In the genomic region with DNA sequence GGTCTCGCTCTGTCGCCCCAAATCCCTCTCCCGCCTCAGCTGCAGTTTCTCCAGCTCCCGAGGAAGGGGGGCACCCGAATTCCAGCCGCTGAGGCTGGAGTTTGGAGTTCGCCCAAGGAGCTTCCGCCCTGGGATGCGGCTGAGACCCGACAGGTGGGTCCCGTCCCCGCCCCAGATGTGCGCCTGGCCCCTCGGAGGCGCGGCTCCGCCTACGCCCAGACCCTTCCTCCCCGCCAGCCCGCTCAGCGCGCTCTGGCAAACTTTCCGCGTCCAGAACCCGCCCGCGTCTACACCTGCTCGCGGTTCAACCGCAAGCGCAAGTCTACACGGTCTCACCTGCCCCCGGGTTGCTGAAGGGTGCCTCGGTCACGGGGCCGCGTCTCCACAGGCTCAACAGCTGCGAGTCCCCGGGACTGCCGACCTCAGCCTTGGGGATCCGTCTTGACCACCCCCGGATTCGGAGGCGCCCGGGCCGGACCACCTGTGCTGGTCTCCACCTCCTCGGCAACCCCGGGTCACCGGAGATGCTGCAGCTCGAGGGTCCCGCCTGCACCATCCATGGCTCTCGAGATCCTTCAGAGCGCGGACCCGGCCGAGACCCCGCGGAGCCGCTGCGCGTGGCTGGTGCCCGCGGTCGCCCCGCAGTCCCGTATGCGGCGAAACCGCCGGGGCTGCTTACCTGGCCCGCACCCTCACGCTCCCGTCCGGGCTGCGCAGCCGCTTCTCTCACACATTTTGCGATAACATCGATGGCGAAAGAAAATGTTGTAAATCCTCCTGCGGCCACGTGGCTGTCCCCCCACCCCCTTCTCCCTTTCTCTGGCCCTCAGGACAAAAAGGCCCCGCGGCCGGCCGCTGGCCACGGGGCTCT, we compare ENCODE assay signal across 8 cellular contexts.
DNase-seq lines count a peak whose midpoint lies in the region; ATAC-seq and TF ChIP-seq lines count a peak whose summit lies in the region.

No MANE protein-coding gene starts in this region.

- no peaks in the 10 kb centered on the region for H3K36me3 Mint-ChIP-seq in activated T-cell treated with anti-CD3 and anti-CD28 coated beads, Interleukin-2, amount 50 U/mL, for 24 hours (ENCODE audit: low read depth)
- no peaks in the 10 kb centered on the region for H3K36me3 Mint-ChIP-seq in glutamatergic neuron (ENCODE audit: unreplicated experiment)

- peaks cover 32% of the 10 kb centered on the region for H3K27me3 Mint-ChIP-seq in activated T-cell treated with anti-CD3 and anti-CD28 coated beads, Interleukin-2, amount 50 U/mL, for 24 hours
- H3K27me3 Mint-ChIP-seq in glutamatergic neuron (ENCODE audit: unreplicated experiment), result peaks cover 34% of the 10 kb centered on the region

- H3K4me3 Mint-ChIP-seq in activated T-cell treated with anti-CD3 and anti-CD28 coated beads, Interleukin-2, amount 50 U/mL, for 24 hours, result peak overlapping the region; percentile 82
- H3K4me3 Mint-ChIP-seq in glutamatergic neuron (ENCODE audit: unreplicated experiment), result peak overlapping the region; percentile 99

- peak overlapping the region; percentile 47 for H3K4me3 ChIP-seq in retinal pigment epithelial cell (ENCODE audit: low read length)

- H3K27ac Mint-ChIP-seq in activated T-cell treated with anti-CD3 and anti-CD28 coated beads, Interleukin-2, amount 50 U/mL, for 24 hours, result no peak overlapping the region
- H3K27ac Mint-ChIP-seq in glutamatergic neuron (ENCODE audit: unreplicated experiment), result peak overlapping the region; percentile 96

- peak; percentile 5 for ATAC-seq in HG03460 (IDR thresholded peaks at IDR 0.05; ENCODE audit: unreplicated experiment)

- TF ChIP-seq CTCF in glutamatergic neuron (IDR thresholded peaks at IDR 0.05; ENCODE audit: partially characterized antibody, unreplicated experiment) (no peak), retinal pigment epithelial cell (conservative IDR thresholded peaks at IDR 0.05; ENCODE audit: low read depth, low read length) (no peak)

- peaks cover 15% of the 10 kb centered on the region for H3K4me1 Mint-ChIP-seq in activated T-cell treated with anti-CD3 and anti-CD28 coated beads, Interleukin-2, amount 50 U/mL, for 24 hours (ENCODE audit: low read depth)
- H3K4me1 Mint-ChIP-seq in glutamatergic neuron (ENCODE audit: low read depth, unreplicated experiment), result peaks cover 40% of the 10 kb centered on the region

- DNase-seq in activated T-cell treated with anti-CD3 and anti-CD28 coated beads, Interleukin-2, amount 50 U/mL, for 24 hours, result no peak
- DNase-seq in activated T-cell treated with anti-CD3 and anti-CD28 coated beads, Interleukin-2, amount 50 U/mL, for 1 hour, result no peak
- peak; percentile 15 for DNase-seq in activated CD4-positive, alpha-beta T cell treated with anti-CD3 and anti-CD28 coated beads, Interleukin-2, amount 50 U/mL, for 1 hour
- DNase-seq in glutamatergic neuron (peak; percentile 48), retinal pigment epithelial cell (ENCODE audit: low read depth) (no peak), cerebellar nuclear complex (lab: John Stamatoyannopoulos, UW) (no peak), pons (ENCODE audit: low spot score) (no peak)

- no peaks in the 10 kb centered on the region for H3K9me3 Mint-ChIP-seq in activated T-cell treated with anti-CD3 and anti-CD28 coated beads, Interleukin-2, amount 50 U/mL, for 24 hours
- H3K9me3 Mint-ChIP-seq in glutamatergic neuron (ENCODE audit: unreplicated experiment), result peaks cover 37% of the 10 kb centered on the region

Comparison
In these comparisons a context has a peak if more than half of its experiments do, and no peak if none do; other contexts are left out.
1. DNase-seq: peak in activated CD4-positive, alpha-beta T cell treated with anti-CD3 and anti-CD28 coated beads, Interleukin-2, amount 50 U/mL, for 1 hour (single experiment) and glutamatergic neuron (single experiment); none in activated T-cell treated with anti-CD3 and anti-CD28 coated beads, Interleukin-2, amount 50 U/mL, for 24 hours (single experiment), activated T-cell treated with anti-CD3 and anti-CD28 coated beads, Interleukin-2, amount 50 U/mL, for 1 hour (single experiment), retinal pigment epithelial cell (single experiment), cerebellar nuclear complex (0 of 2) and pons (single experiment).